Comparison of ENCODE assay signal across 20 cellular contexts in the genomic region with DNA sequence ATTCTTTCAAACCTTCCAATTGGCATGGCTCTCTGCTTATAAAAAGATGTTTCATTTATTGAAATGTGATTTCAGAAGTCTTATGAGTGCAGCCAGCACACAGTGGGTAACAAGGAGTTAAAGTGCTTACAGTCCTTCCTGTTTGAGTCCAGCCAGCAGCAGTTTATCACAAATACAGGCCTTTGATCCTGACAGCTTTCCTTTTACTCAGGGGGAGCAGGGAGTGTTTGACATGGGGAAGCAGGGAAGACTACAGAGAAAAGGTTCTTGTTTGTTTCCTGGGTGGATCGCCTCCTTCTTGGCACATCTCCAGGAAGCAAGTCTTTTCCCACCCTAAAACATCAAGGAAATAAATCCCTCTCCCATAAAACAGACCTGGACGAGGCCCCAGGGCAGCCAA.
DNase-seq lines count a peak whose midpoint lies in the region; ATAC-seq and TF ChIP-seq lines count a peak whose summit lies in the region.
"Had no signal": no experiment of that assay in that cellular context is flagged by ENCODE, and none has a peak within 500 bp of the region (broad histone marks: within the 10 kb centered on the region; RNA-seq: fewer than 3 reads in every experiment).

No MANE protein-coding gene starts in this region.

- H3K4me1 Mint-ChIP-seq in nephron progenitor cell, result peaks cover 60% of the 10 kb centered on the region
- H3K4me1 Mint-ChIP-seq: activated B cell treated with CpG ODN at 0.5 μM for 24 hours, naive B cell had no signal

- no TSS peak for BruUV-seq in IMR-90 (replicated peaks; lab: Mats Ljungman, UMichigan)

- ATAC-seq in IMR-90 (ENCODE audit: low read depth) (no peak), HG03521 (IDR thresholded peaks at IDR 0.05; ENCODE audit: unreplicated experiment) (no peak)
- ATAC-seq: activated CD8-positive, alpha-beta T cell treated with anti-CD3 and anti-CD28 coated beads for 36 hours; heart left ventricle had no signal

- no CpG with 5 or more reads among the region's 2 CpGs for WGBS in IMR-90 (ENCODE audit: extremely low coverage in 2 of 2, insufficient read length in 1 of 2), 2 experiments

- peaks cover 0 to 12% (median 5%) of the 10 kb centered on the region in 11 experiments; a peak in 8 of 22 replicates for H3K9me3 ChIP-seq in BLaER1 treated with 17β-estradiol and CSF1 and Interleukin-3, amounts not matched to agents 10 nM and 100 nM (replicated peaks in 1 of 11)
- H3K9me3 ChIP-seq in IMR-90 (ENCODE audit: control insufficient read depth, insufficient read depth, low read length), result no peaks in the 10 kb centered on the region
- H3K9me3 ChIP-seq: heart left ventricle, stomach had no signal

- H3K4me1 ChIP-seq in BLaER1 treated with 17β-estradiol and CSF1 and Interleukin-3, amounts not matched to agents 10 nM and 100 nM, result peaks cover 31 to 50% (median 45%) of the 10 kb centered on the region in 10 experiments
- H3K4me1 ChIP-seq in IMR-90 (ENCODE audit: control insufficient read depth, insufficient read depth, low read length), result peaks cover 22% of the 10 kb centered on the region
- H3K4me1 ChIP-seq: stomach had no signal

- peak overlapping the region; percentile 48 to 60; a peak in 3 of 4 replicates for H4K8ac ChIP-seq in IMR-90 (ENCODE audit: low read depth in 2 of 2, low read length in 2 of 2)

- peak overlapping the region; percentile 5 for H2AK5ac ChIP-seq in IMR-90 (ENCODE audit: low read depth, low read length)

- H3K9ac ChIP-seq in BLaER1 treated with 17β-estradiol and CSF1 and Interleukin-3, amounts not matched to agents 10 nM and 100 nM, result no peak overlapping the region
- no peak overlapping the region; the same call in 1 of the 2 replicates for H3K9ac ChIP-seq in IMR-90 (ENCODE audit: low read depth, low read length)

- no peak for TF ChIP-seq POLR2A in IMR-90 (IDR thresholded peaks at IDR 0.05; ENCODE audit: low read depth, low read length)

- CTCF ChIA-PET in IMR-90 (lab: Yijun Ruan, JAX), result no interaction called here

- peak overlapping the region; percentile 57; the same call in 1 of the 2 replicates for H3K18ac ChIP-seq in IMR-90 (ENCODE audit: low read depth, low read length)

- H3K27me3 ChIP-seq in BLaER1 treated with 17β-estradiol and CSF1 and Interleukin-3, amounts not matched to agents 10 nM and 100 nM, result peaks cover 0 to 20% (median 0%) of the 10 kb centered on the region in 11 experiments; a peak in 6 of 22 replicates
- H3K27me3 ChIP-seq in IMR-90 (ENCODE audit: control insufficient read depth, insufficient read depth, low read length), result no peaks in the 10 kb centered on the region
- H3K27me3 ChIP-seq: heart left ventricle, stomach had no signal

- H3K14ac ChIP-seq in IMR-90 (replicated peaks; ENCODE audit: low read depth, low read length), result 0 out of 2 replicates have a peak overlapping the region, but pooled peaks have one; percentile 8

- no peaks in the 10 kb centered on the region for H3K36me3 ChIP-seq in BLaER1 treated with 17β-estradiol and CSF1 and Interleukin-3, amounts not matched to agents 10 nM and 100 nM
- H3K36me3 ChIP-seq in IMR-90 (ENCODE audit: control insufficient read depth, insufficient read depth, low read length), result no peaks in the 10 kb centered on the region
- H3K36me3 ChIP-seq: heart left ventricle, stomach had no signal

- POLR2A ChIA-PET in IMR-90 (lab: Charles Lee; ENCODE audit: unreplicated experiment), result no interaction called here

- peak overlapping the region; percentile 63 for H3K4me3 Mint-ChIP-seq in nephron progenitor cell
- H3K4me3 Mint-ChIP-seq: activated B cell treated with CpG ODN at 0.5 μM for 24 hours; activated CD8-positive, alpha-beta T cell treated with anti-CD3 and anti-CD28 coated beads for 36 hours; activated naive CD4-positive, alpha-beta T cell treated with anti-CD3 and anti-CD28 coated beads for 36 hours; activated T-cell treated with anti-CD3 and anti-CD28 coated beads, Interleukin-2, amount 50 U/mL, for 24 hours had no signal

- peak overlapping the region; percentile 95 for H3K27ac Mint-ChIP-seq in nephron progenitor cell
- H3K27ac Mint-ChIP-seq: activated B cell treated with CpG ODN at 0.5 μM for 24 hours; activated CD8-positive, alpha-beta T cell treated with anti-CD3 and anti-CD28 coated beads for 36 hours; activated naive CD4-positive, alpha-beta T cell treated with anti-CD3 and anti-CD28 coated beads for 36 hours; activated T-cell treated with anti-CD3 and anti-CD28 coated beads, Interleukin-2, amount 50 U/mL, for 24 hours; naive B cell had no signal

- H2BK120ac ChIP-seq in IMR-90 (ENCODE audit: low read depth, low read length), result peak overlapping the region; percentile 92

- no peak for TF ChIP-seq CTCF in IMR-90 (conservative IDR thresholded peaks at IDR 0.05; ENCODE audit: low read depth, low read length)
- TF ChIP-seq CTCF in nephron progenitor cell (IDR thresholded peaks at IDR 0.05), result no peak

- no peak for TF ChIP-seq RAD21 in IMR-90 (IDR thresholded peaks at IDR 0.05; ENCODE audit: low read length)

- peaks cover 6% of the 10 kb centered on the region for H3K27me3 Mint-ChIP-seq in nephron progenitor cell (ENCODE audit: low read depth, poor library complexity)
- H3K27me3 Mint-ChIP-seq: activated B cell treated with CpG ODN at 0.5 μM for 24 hours, naive B cell had no signal

- peak overlapping the region; percentile 41; the same call in 2 of the 3 replicates for H2BK15ac ChIP-seq in IMR-90 (ENCODE audit: low read depth, low read length)

- H4K5ac ChIP-seq in IMR-90 (ENCODE audit: low read depth, low read length), result peak overlapping the region; percentile 67; the same call in 1 of the 2 replicates

- peak overlapping the region; percentile 61 for H2BK5ac ChIP-seq in IMR-90 (ENCODE audit: low read depth, low read length, poor library complexity, severe bottlenecking)

- peaks cover 12% of the 10 kb centered on the region for H3K9me1 ChIP-seq in IMR-90 (ENCODE audit: insufficient read depth, low read length)

- H3K79me1 ChIP-seq in IMR-90 (ENCODE audit: low read depth in 1 of 2, low read length in 2 of 2), result peaks cover 0 to 7% of the 10 kb centered on the region in 2 experiments; a peak in 1 of 4 replicates

- H3K4me3 ChIP-seq in BLaER1 treated with 17β-estradiol and CSF1 and Interleukin-3, amounts not matched to agents 10 nM and 100 nM, result no peak overlapping the region
- H3K4me3 ChIP-seq in IMR-90 (ENCODE audit: insufficient read depth, low read depth, low read length), result no peak overlapping the region
- H3K4me3 ChIP-seq: heart left ventricle, lung, stomach had no signal

- H2AFZ ChIP-seq in IMR-90 (replicated peaks; ENCODE audit: low read length, poor library complexity), result no peak overlapping the region

- H2BK20ac ChIP-seq in IMR-90 (ENCODE audit: low read depth, low read length), result peak overlapping the region; percentile 99

- peak overlapping the region; percentile 1 to 79 (median 48); a peak in 16 of 22 replicates for H3K4me2 ChIP-seq in BLaER1 treated with 17β-estradiol and CSF1 and Interleukin-3, amounts not matched to agents 10 nM and 100 nM
- H3K4me2 ChIP-seq in IMR-90 (ENCODE audit: low read depth, low read length), result no peak overlapping the region

- DNase-seq in IMR-90 (no peak), astrocyte of the hippocampus (ENCODE audit: low read depth, low spot score) (peak; percentile 20), nephron progenitor cell (peak; percentile 25), 8988T (no peak), KG1 (lab: John Stamatoyannopoulos, UW) (no peak)
- no peak for DNase-seq in stimulated activated CD8-positive, alpha-beta memory T cell treated with anti-CD3 and anti-CD28 coated beads, Interleukin-4, amount 100 ng/mL, for 48 hours
- DNase-seq: activated B cell treated with CpG ODN at 0.5 μM for 24 hours; activated CD8-positive, alpha-beta T cell treated with anti-CD3 and anti-CD28 coated beads for 36 hours; activated naive CD4-positive, alpha-beta T cell treated with anti-CD3 and anti-CD28 coated beads for 36 hours; activated T-cell treated with anti-CD3 and anti-CD28 coated beads, Interleukin-2, amount 50 U/mL, for 24 hours; heart left ventricle; naive B cell; NCI-H1417 treated with DMSO at 0.1 percent for 48 hours; NCI-H526 treated with DMSO at 0.1 percent for 48 hours; SIG-M5; stimulated activated CD4-positive, alpha-beta T cell treated with anti-CD3 and anti-CD28 coated beads, Interleukin-2, amount 100 ng/mL, for 24 hours; stomach had no signal

- H3K9me3 Mint-ChIP-seq in nephron progenitor cell, result peaks cover 6% of the 10 kb centered on the region
- H3K9me3 Mint-ChIP-seq: activated B cell treated with CpG ODN at 0.5 μM for 24 hours; activated CD8-positive, alpha-beta T cell treated with anti-CD3 and anti-CD28 coated beads for 36 hours; activated naive CD4-positive, alpha-beta T cell treated with anti-CD3 and anti-CD28 coated beads for 36 hours had no signal

- no peak overlapping the region for H3K27ac ChIP-seq in BLaER1 treated with 17β-estradiol and CSF1 and Interleukin-3, amounts not matched to agents 10 nM and 100 nM
- H3K27ac ChIP-seq in IMR-90 (ENCODE audit: insufficient read depth, low read length), result no peak overlapping the region
- H3K27ac ChIP-seq: heart left ventricle, stomach had no signal

- H4K91ac ChIP-seq in IMR-90 (ENCODE audit: insufficient read depth, low read depth, low read length), result peak overlapping the region; percentile 77

- no peaks in the 10 kb centered on the region for H3K36me3 Mint-ChIP-seq in nephron progenitor cell (ENCODE audit: low read depth)
- H3K36me3 Mint-ChIP-seq: naive B cell had no signal

- in situ Hi-C loops in IMR-90 (cut with MboI; ENCODE audit: low sequenced_read_pairs), result no loop called here

- no peaks in the 10 kb centered on the region for H4K20me1 ChIP-seq in BLaER1 treated with 17β-estradiol and CSF1 and Interleukin-3, amounts not matched to agents 10 nM and 100 nM
- no peaks in the 10 kb centered on the region for H4K20me1 ChIP-seq in IMR-90 (ENCODE audit: insufficient read depth, low read length)

- dilution Hi-C loops in IMR-90 (cut with HindIII; ENCODE audit: low sequenced_read_pairs, unreplicated experiment), result no loop called here

- no peak overlapping the region for H3K23ac ChIP-seq in IMR-90 (ENCODE audit: low read depth, low read length)

- peak overlapping the region; percentile 90 for H3K4ac ChIP-seq in IMR-90 (ENCODE audit: low read depth, low read length)

- 0 out of 2 replicates have a peak overlapping the region, but pooled peaks have one; percentile 8 for H3K56ac ChIP-seq in IMR-90 (ENCODE audit: extremely low read depth, insufficient read depth, low read length)

- intact Hi-C loops in IMR-90 (cut with micrococcal nuclease), result no loop called here

- H2AK9ac ChIP-seq in IMR-90 (replicated peaks; ENCODE audit: low read depth, low read length, poor library complexity), result peak overlapping the region; percentile 63

TF ChIP-seq in IMR-90, 13 proteins besides CTCF, POLR2A, EP300 and RAD21 (continues in another document):
- TF ChIP-seq NFE2L2 (IDR thresholded peaks at IDR 0.05; ENCODE audit: low read depth, low read length) (no peak), MAFK (IDR thresholded peaks at IDR 0.05; ENCODE audit: low read depth, low read length) (no peak), BHLHE40 (IDR thresholded peaks at IDR 0.05; ENCODE audit: low read depth, low read length) (no peak)

Comparison
In these comparisons a context has a peak if more than half of its experiments do, and no peak if none do; other contexts are left out.
1. DNase-seq: peak in astrocyte of the hippocampus (single experiment) and nephron progenitor cell (single experiment); none in IMR-90 (single experiment), 8988T (single experiment), KG1 (single experiment) and stimulated activated CD8-positive, alpha-beta memory T cell treated with anti-CD3 and anti-CD28 coated beads, Interleukin-4, amount 100 ng/mL, for 48 hours (single experiment).